Comparison of ENCODE assay signal across 9 cellular contexts in genomic region chr16:30334473-30334985, GRCh38. TPM values are rescaled to one million over a fixed set of nuclear protein-coding genes. Genes with fewer than 3 reads are reported as not detected.
DNase-seq lines count a peak whose midpoint lies in the region; ATAC-seq and TF ChIP-seq lines count a peak whose summit lies in the region.
"Not testable (repeated sequence)": the region's sequence is repeated elsewhere in the genome, so short reads cannot be mapped to it uniquely, and the experiment has no call there.
"Had no signal": no experiment of that assay in that cellular context is flagged by ENCODE, and none has a peak within 500 bp of the region (broad histone marks: within the 10 kb centered on the region; RNA-seq: fewer than 3 reads in every experiment).

No MANE protein-coding gene starts in this region.

- intact Hi-C loops in activated CD4-positive, alpha-beta T cell treated with anti-CD3 and anti-CD28 coated beads, Interleukin-2, amount 10 ng/mL, durations not matched to agents 24 days and 14 days (cut with micrococcal nuclease): loop anchor here (2.0 kb wide), 2 partner anchors 20 to 44 kb away; partner anchors contain the start of gene CD2BP2

- TF ChIP-seq CTCF in choroid plexus epithelial cell (conservative IDR thresholded peaks at IDR 0.05; ENCODE audit: low read depth, low read length): not testable (repeated sequence)

- ATAC-seq in GM19324 (IDR thresholded peaks at IDR 0.05; ENCODE audit: low FRiP score, unreplicated experiment): peak; percentile 86
- peak; percentile 84 for ATAC-seq in HG03196 (IDR thresholded peaks at IDR 0.05; ENCODE audit: unreplicated experiment)

- H3K4me3 Mint-ChIP-seq in activated CD4-positive, alpha-beta T cell treated with anti-CD3 and anti-CD28 coated beads, Interleukin-2, amount 10 ng/mL, durations not matched to agents 24 days and 14 days: peak overlapping the region; percentile 96

- H3K27ac Mint-ChIP-seq in activated CD4-positive, alpha-beta T cell treated with anti-CD3 and anti-CD28 coated beads, Interleukin-2, amount 10 ng/mL, durations not matched to agents 24 days and 14 days: peak overlapping the region; percentile 88

- peak; percentile 23 to 33 for DNase-seq in AML-193 (lab: John Stamatoyannopoulos, UW)
- DNase-seq in NCI-H510A treated with DMSO at 0.1 percent for 48 hours (lab: John Stamatoyannopoulos, UW): peak; percentile 35
- DNase-seq in activated CD4-positive, alpha-beta T cell treated with anti-CD3 and anti-CD28 coated beads, Interleukin-2, amount 10 ng/mL, durations not matched to agents 24 days and 14 days: peak; percentile 97
- DNase-seq in choroid plexus epithelial cell (ENCODE audit: low read depth): peak; percentile 80
- peak; percentile 93 for DNase-seq in left kidney (ENCODE audit: low read depth, low spot score)
- DNase-seq in stimulated activated CD4-positive, alpha-beta T cell treated with anti-CD3 and anti-CD28 coated beads, Interleukin-1b, Interleukin-23, amount 100 ng/mL, for 24 hours (ENCODE audit: low read depth in 4 of 4, low spot score in 1 of 4): peak; percentile 50 to 78 (median 64)

- peak overlapping the region; percentile 78 for H3K4me3 ChIP-seq in choroid plexus epithelial cell (ENCODE audit: low read depth, low read length)

- H3K27me3 Mint-ChIP-seq in activated CD4-positive, alpha-beta T cell treated with anti-CD3 and anti-CD28 coated beads, Interleukin-2, amount 10 ng/mL, durations not matched to agents 24 days and 14 days: not testable (repeated sequence)

- not testable (repeated sequence) for H3K36me3 Mint-ChIP-seq in activated CD4-positive, alpha-beta T cell treated with anti-CD3 and anti-CD28 coated beads, Interleukin-2, amount 10 ng/mL, durations not matched to agents 24 days and 14 days (ENCODE audit: low read depth)

- not testable (repeated sequence) for H3K9me3 Mint-ChIP-seq in activated CD4-positive, alpha-beta T cell treated with anti-CD3 and anti-CD28 coated beads, Interleukin-2, amount 10 ng/mL, durations not matched to agents 24 days and 14 days

- H3K4me1 Mint-ChIP-seq in activated CD4-positive, alpha-beta T cell treated with anti-CD3 and anti-CD28 coated beads, Interleukin-2, amount 10 ng/mL, durations not matched to agents 24 days and 14 days: peaks cover 11% of the 10 kb centered on the region

RNA-seq across cellular contexts. Expression of gene CD2BP2, which starts 20.6 kb away (rescaled TPM):
- 80.5 and 93.2 TPM in 2 replicates for total RNA-seq in activated CD4-positive, alpha-beta T cell treated with anti-CD3 and anti-CD28 coated beads, Interleukin-2, amount 10 ng/mL, durations not matched to agents 24 days and 14 days

RNA-seq across cellular contexts. Expression of gene TBC1D10B, which starts 35.8 kb away (rescaled TPM):
- 68.9 TPM in 2 replicates for total RNA-seq in activated CD4-positive, alpha-beta T cell treated with anti-CD3 and anti-CD28 coated beads, Interleukin-2, amount 10 ng/mL, durations not matched to agents 24 days and 14 days

RNA-seq across cellular contexts. Expression of gene MYL11, which starts 40.1 kb away (rescaled TPM):
- 1.0 and 1.3 TPM in 2 replicates for total RNA-seq in activated CD4-positive, alpha-beta T cell treated with anti-CD3 and anti-CD28 coated beads, Interleukin-2, amount 10 ng/mL, durations not matched to agents 24 days and 14 days
- total RNA-seq: glomerular endothelial cell had no signal

RNA-seq across cellular contexts. Expression of gene SEPTIN1, which starts 47.8 kb away (rescaled TPM):
- total RNA-seq in activated CD4-positive, alpha-beta T cell treated with anti-CD3 and anti-CD28 coated beads, Interleukin-2, amount 10 ng/mL, durations not matched to agents 24 days and 14 days: 162 and 163 TPM in 2 replicates

Comparison
In these comparisons a context has a peak if more than half of its experiments do, and no peak if none do; other contexts are left out.
1. Peak in every context shown above with its lines: DNase-seq, ATAC-seq and H3K4me3 ChIP-seq.
2. DNase-seq: peak in every context shown above with its lines; median percentile 97 in activated CD4-positive, alpha-beta T cell treated with anti-CD3 and anti-CD28 coated beads, Interleukin-2, amount 10 ng/mL, durations not matched to agents 24 days and 14 days; 93 in left kidney; 80 in choroid plexus epithelial cell; 64 in stimulated activated CD4-positive, alpha-beta T cell treated with anti-CD3 and anti-CD28 coated beads, Interleukin-1b, Interleukin-23, amount 100 ng/mL, for 24 hours; 35 in NCI-H510A treated with DMSO at 0.1 percent for 48 hours; 28 in AML-193.